In genomic region chr12:41212625-41213024, GRCh38 we compare ENCODE assay signal across 20 cellular contexts. TPM values are rescaled to one million over a fixed set of nuclear protein-coding genes. Genes with fewer than 3 reads are reported as not detected.
"Had no signal": no experiment of that assay in that cellular context is flagged by ENCODE, and none has a peak within 500 bp of the region (broad histone marks: within the 10 kb centered on the region; RNA-seq: fewer than 3 reads in every experiment).

No MANE protein-coding gene starts in this region.

- H3K9me3 ChIP-seq: right atrium auricular region, upper lobe of left lung had no signal

- H3K4me3 ChIP-seq: right atrium auricular region, skin epidermis, upper lobe of left lung had no signal

- H3K27me3 Mint-ChIP-seq: brain; central memory CD8-positive, alpha-beta T cell; natural killer cell treated with Interleukin-12 subunit alpha and Interleukin-12 subunit beta and Interleukin-15 and Interleukin-18, amount 100 ng/mL, for 72 hours had no signal

- H3K4me1 ChIP-seq: right atrium auricular region had no signal

- H3K36me3 Mint-ChIP-seq: activated naive CD8-positive, alpha-beta T cell; brain; immature natural killer cell; natural killer cell treated with Interleukin-12 subunit alpha and Interleukin-12 subunit beta and Interleukin-15 and Interleukin-18, amount 100 ng/mL, for 72 hours; WTC11 had no signal

- H3K27me3 ChIP-seq: right atrium auricular region, upper lobe of left lung had no signal

- ATAC-seq: natural killer cell treated with Interleukin-12 subunit alpha and Interleukin-12 subunit beta and Interleukin-15 and Interleukin-18, amount 100 ng/mL, for 72 hours; WTC11 had no signal

- H3K36me3 ChIP-seq: right atrium auricular region, upper lobe of left lung had no signal

- H3K4me3 Mint-ChIP-seq: activated naive CD8-positive, alpha-beta T cell; brain; central memory CD8-positive, alpha-beta T cell; immature natural killer cell; natural killer cell treated with Interleukin-12 subunit alpha and Interleukin-12 subunit beta and Interleukin-15 and Interleukin-18, amount 100 ng/mL, for 72 hours; WTC11 had no signal

- H3K4me1 Mint-ChIP-seq: central memory CD8-positive, alpha-beta T cell; immature natural killer cell; WTC11 had no signal

- H3K27ac ChIP-seq: right atrium auricular region, skin epidermis, upper lobe of left lung had no signal

- H3K9me3 Mint-ChIP-seq: brain; central memory CD8-positive, alpha-beta T cell; WTC11 had no signal

- H3K27ac Mint-ChIP-seq: activated naive CD8-positive, alpha-beta T cell; immature natural killer cell; natural killer cell treated with Interleukin-12 subunit alpha and Interleukin-12 subunit beta and Interleukin-15 and Interleukin-18, amount 100 ng/mL, for 72 hours; WTC11 had no signal

- DNase-seq: activated CD4-positive, alpha-beta T cell treated with anti-CD3 and anti-CD28 coated beads for 4 hours; activated CD8-positive, alpha-beta memory T cell treated with anti-CD3 and anti-CD28 coated beads, Interleukin-2, amount 50 U/mL, for 48 hours; activated gamma-delta T cell treated with Interleukin-2 at 50 U/mL for 16 hours; cortex of kidney; effector CD8-positive, alpha-beta T cell; foreskin melanocyte; immature natural killer cell; mesendoderm; stimulated activated CD4-positive, alpha-beta T cell treated with anti-CD3 and anti-CD28 coated beads, Interleukin-4, amount 100 ng/mL, for 24 hours; stimulated activated naive CD4-positive, alpha-beta T cell; upper lobe of left lung had no signal

RNA-seq across cellular contexts. Expression of gene PDZRN4, which starts 24.5 kb away (rescaled TPM):
- total RNA-seq: fibroblast of lung; natural killer cell treated with Interleukin-12 subunit alpha and Interleukin-12 subunit beta and Interleukin-15 and Interleukin-18, amount 100 ng/mL, for 72 hours; T-helper 2 cell treated with Interferon-gamma antibody and Interleukin-4, amounts not matched to agents 100 ng/mL and 5 ng/mL, for 36 hours had no signal
